ENCODE assay signal across 8 cellular contexts in genomic region chr7:20172736-20173334, GRCh38. TPM values are rescaled to one million over a fixed set of nuclear protein-coding genes. Genes with fewer than 3 reads are reported as not detected.
DNase-seq lines count a peak whose midpoint lies in the region; ATAC-seq and TF ChIP-seq lines count a peak whose summit lies in the region.

No MANE protein-coding gene starts in this region.

- intact Hi-C loops in activated CD8-positive, alpha-beta T cell treated with anti-CD3 and anti-CD28 coated beads for 36 hours (cut with micrococcal nuclease), result loop anchor here (5.0 kb wide), 1 partner anchor 426 kb away; no protein-coding TSS in a partner anchor
- intact Hi-C loops in CD4-positive, alpha-beta memory T cell (cut with micrococcal nuclease), result no loop called here

- H3K9ac ChIP-seq in DND-41 (ENCODE audit: low read depth, low read length), result no peak overlapping the region

- no peaks in the 10 kb centered on the region for H4K20me1 ChIP-seq in DND-41 (ENCODE audit: insufficient read depth, low read length)

- H3K9me3 ChIP-seq in DND-41 (ENCODE audit: insufficient read depth, low read length, severe bottlenecking), result no peaks in the 10 kb centered on the region
- no peaks in the 10 kb centered on the region for H3K9me3 ChIP-seq in CD4-positive, alpha-beta memory T cell (ENCODE audit: control insufficient read depth in 1 of 2, low read length in 2 of 2)

- no peaks in the 10 kb centered on the region for H3K4me1 ChIP-seq in DND-41 (ENCODE audit: insufficient read depth, low read length)
- H3K4me1 ChIP-seq in CD4-positive, alpha-beta memory T cell (ENCODE audit: insufficient read depth, low read length), result no peaks in the 10 kb centered on the region

- H3K9me3 Mint-ChIP-seq in activated CD8-positive, alpha-beta T cell treated with anti-CD3 and anti-CD28 coated beads for 36 hours, result no peaks in the 10 kb centered on the region
- H3K9me3 Mint-ChIP-seq in CD4-positive, alpha-beta memory T cell, result no peaks in the 10 kb centered on the region

- CTCF ChIA-PET in activated CD8-positive, alpha-beta T cell treated with anti-CD3 and anti-CD28 coated beads for 36 hours (lab: Charles Lee), result interaction anchor here (0.6 to 2.1 kb wide), 10 partner anchors 19 to 464 kb away, joined by 3 to 7 read pairs (median 3); partner anchors contain the start of gene POLR1F
- CTCF ChIA-PET in CD4-positive, alpha-beta memory T cell (lab: Charles Lee; ENCODE audit: partially characterized antibody), result no interaction called here

- H3K4me1 Mint-ChIP-seq in activated CD8-positive, alpha-beta T cell treated with anti-CD3 and anti-CD28 coated beads for 36 hours (ENCODE audit: low read depth), result no peaks in the 10 kb centered on the region
- H3K4me1 Mint-ChIP-seq in CD4-positive, alpha-beta memory T cell, result no peaks in the 10 kb centered on the region

- no peaks in the 10 kb centered on the region for H3K27me3 ChIP-seq in DND-41 (ENCODE audit: insufficient read depth, low read length, poor library complexity)
- no peaks in the 10 kb centered on the region for H3K27me3 ChIP-seq in CD4-positive, alpha-beta memory T cell (ENCODE audit: insufficient read depth, low read length)

- H2AFZ ChIP-seq in DND-41 (ENCODE audit: low read depth, low read length), result no peak overlapping the region

- no peak overlapping the region for H3K4me3 Mint-ChIP-seq in activated CD8-positive, alpha-beta T cell treated with anti-CD3 and anti-CD28 coated beads for 36 hours
- no peak overlapping the region for H3K4me3 Mint-ChIP-seq in CD4-positive, alpha-beta memory T cell

- POLR2A ChIA-PET in activated CD8-positive, alpha-beta T cell treated with anti-CD3 and anti-CD28 coated beads for 36 hours (lab: Charles Lee), result no interaction called here
- POLR2A ChIA-PET in CD4-positive, alpha-beta memory T cell (lab: Charles Lee; ENCODE audit: partially characterized antibody), result no interaction called here

- H3K27ac ChIP-seq in DND-41 (ENCODE audit: low read length), result no peak overlapping the region
- H3K27ac ChIP-seq in CD4-positive, alpha-beta memory T cell (ENCODE audit: low read depth, low read length), result no peak overlapping the region

- no peaks in the 10 kb centered on the region for H3K79me2 ChIP-seq in DND-41 (ENCODE audit: insufficient read depth, low read length)

- DNase-seq in DND-41 (peak; percentile 30), NCI-H1694 (lab: John Stamatoyannopoulos, UW) (peak; percentile 29), iPS DF 4.7 (ENCODE audit: extremely low read depth, low spot score) (peak; percentile 68), NCI-H2107 (lab: John Stamatoyannopoulos, UW) (no peak)
- DNase-seq in activated CD8-positive, alpha-beta T cell treated with anti-CD3 and anti-CD28 coated beads for 36 hours, result peak; percentile 56
- DNase-seq in stimulated activated naive CD8-positive, alpha-beta T cell treated with anti-CD3 and anti-CD28 coated beads, Interleukin-15, Interleukin-2, amounts not matched to agents 100 U/mL and 50 U/mL, for 24 hours, result peak; percentile 30
- no peak for DNase-seq in CD4-positive, alpha-beta memory T cell

- H3K27me3 Mint-ChIP-seq in activated CD8-positive, alpha-beta T cell treated with anti-CD3 and anti-CD28 coated beads for 36 hours, result no peaks in the 10 kb centered on the region
- H3K27me3 Mint-ChIP-seq in CD4-positive, alpha-beta memory T cell, result no peaks in the 10 kb centered on the region

- TF ChIP-seq CTCF in DND-41 (IDR thresholded peaks at IDR 0.05; ENCODE audit: borderline replicate concordance, extremely low read depth, low read length, poor library complexity, severe bottlenecking), result peak; percentile 64
- peak; percentile 57 for TF ChIP-seq CTCF in activated CD8-positive, alpha-beta T cell treated with anti-CD3 and anti-CD28 coated beads for 36 hours (IDR thresholded peaks at IDR 0.05)

- H3K36me3 Mint-ChIP-seq in activated CD8-positive, alpha-beta T cell treated with anti-CD3 and anti-CD28 coated beads for 36 hours (ENCODE audit: low read depth), result no peaks in the 10 kb centered on the region
- H3K36me3 Mint-ChIP-seq in CD4-positive, alpha-beta memory T cell, result no peaks in the 10 kb centered on the region

- ATAC-seq in DND-41 (ENCODE audit: insufficient read depth, low read depth) (peak; percentile 57; the same call in 1 of the 3 replicates), GM21786 (IDR thresholded peaks at IDR 0.05; ENCODE audit: unreplicated experiment) (peak; percentile 61)
- ATAC-seq in activated CD8-positive, alpha-beta T cell treated with anti-CD3 and anti-CD28 coated beads for 36 hours, result no peak
- no peak for ATAC-seq in stimulated activated naive CD8-positive, alpha-beta T cell treated with anti-CD3 and anti-CD28 coated beads, Interleukin-15, Interleukin-2, amounts not matched to agents 100 U/mL and 50 U/mL, for 24 hours

- no peak overlapping the region for H3K4me3 ChIP-seq in DND-41 (ENCODE audit: low read depth in 1 of 2, low read length in 2 of 2)
- H3K4me3 ChIP-seq in CD4-positive, alpha-beta memory T cell (ENCODE audit: low read length in 2 of 2), result no peak overlapping the region

- H3K36me3 ChIP-seq in DND-41 (ENCODE audit: insufficient read depth, low read length), result no peaks in the 10 kb centered on the region
- H3K36me3 ChIP-seq in CD4-positive, alpha-beta memory T cell (ENCODE audit: insufficient read depth, low read length), result no peaks in the 10 kb centered on the region

- H3K4me2 ChIP-seq in DND-41 (ENCODE audit: insufficient read depth, low read length), result no peak overlapping the region

- no peak overlapping the region for H3K27ac Mint-ChIP-seq in activated CD8-positive, alpha-beta T cell treated with anti-CD3 and anti-CD28 coated beads for 36 hours
- H3K27ac Mint-ChIP-seq in CD4-positive, alpha-beta memory T cell, result no peak overlapping the region

RNA-seq across cellular contexts. Expression of gene MACC1, which starts 44.3 kb away (rescaled TPM):
- total RNA-seq in activated CD8-positive, alpha-beta T cell treated with anti-CD3 and anti-CD28 coated beads for 36 hours, result under 1 TPM; 0.14 to 0.38 TPM
- total RNA-seq in CD4-positive, alpha-beta memory T cell, result under 1 TPM in 1 of 2 experiments, not detected in 1; 0.09 TPM
- polyA plus RNA-seq in CD4-positive, alpha-beta memory T cell, result under 1 TPM in 1 of 2 donors, not detected in 1; 0.05 TPM

Comparison
In these comparisons a context has a peak if more than half of its experiments do, and no peak if none do; other contexts are left out.
1. ATAC-seq: peak in DND-41 (single experiment) and GM21786 (single experiment); none in activated CD8-positive, alpha-beta T cell treated with anti-CD3 and anti-CD28 coated beads for 36 hours (single experiment) and stimulated activated naive CD8-positive, alpha-beta T cell treated with anti-CD3 and anti-CD28 coated beads, Interleukin-15, Interleukin-2, amounts not matched to agents 100 U/mL and 50 U/mL, for 24 hours (single experiment).
2. DNase-seq: peak in DND-41 (single experiment), NCI-H1694 (single experiment), activated CD8-positive, alpha-beta T cell treated with anti-CD3 and anti-CD28 coated beads for 36 hours (single experiment), iPS DF 4.7 (single experiment) and stimulated activated naive CD8-positive, alpha-beta T cell treated with anti-CD3 and anti-CD28 coated beads, Interleukin-15, Interleukin-2, amounts not matched to agents 100 U/mL and 50 U/mL, for 24 hours (single experiment); none in CD4-positive, alpha-beta memory T cell (0 of 5) and NCI-H2107 (single experiment).